8 cellular contexts compared by ENCODE assay signal in the genomic region with DNA sequence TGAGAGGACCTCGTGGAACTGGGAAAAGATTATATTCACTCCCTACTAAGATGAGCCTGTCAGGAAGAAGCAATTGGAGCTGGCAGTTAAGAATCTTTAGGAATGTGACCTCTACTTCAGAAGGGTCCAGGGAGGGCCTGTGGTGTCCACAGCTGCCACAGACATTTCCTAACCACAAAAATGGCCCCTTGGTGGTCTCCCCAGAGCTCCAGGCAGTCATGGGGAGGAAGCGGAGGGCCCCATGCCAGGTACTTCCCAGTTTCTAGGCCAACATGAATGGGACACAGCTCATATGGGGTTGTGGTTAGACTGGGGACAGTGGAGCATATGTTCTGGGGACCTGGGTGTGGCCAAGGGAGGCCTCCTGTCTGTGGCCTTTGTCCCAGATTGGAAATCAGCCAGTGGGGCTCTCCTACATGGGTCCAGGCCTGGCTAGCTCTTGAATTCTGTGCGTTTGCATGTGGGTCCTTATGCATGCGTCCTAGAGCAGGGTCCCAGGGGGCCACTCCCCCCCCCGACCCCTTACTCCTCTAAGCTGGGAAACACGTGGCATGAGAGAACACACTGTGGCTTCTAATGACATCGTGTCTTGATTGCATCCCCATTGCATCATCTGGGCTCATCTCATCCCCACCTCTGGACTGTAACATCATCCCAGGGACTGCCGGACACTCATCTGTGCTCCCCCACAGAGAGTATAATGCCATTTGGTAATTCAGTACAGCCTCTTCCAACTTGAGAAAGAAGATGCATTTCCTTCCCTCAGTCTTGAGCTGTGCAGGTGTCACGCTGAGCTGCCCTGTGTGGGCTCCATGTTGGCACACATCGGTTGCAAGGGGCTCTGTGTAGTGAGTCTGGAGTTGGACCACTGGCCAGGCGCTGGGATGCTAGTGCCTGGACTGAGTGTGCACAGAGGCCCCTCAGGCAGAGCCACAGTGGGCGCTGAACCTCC. TPM values are rescaled to one million over a fixed set of nuclear protein-coding genes. Genes with fewer than 3 reads are reported as not detected.
DNase-seq lines count a peak whose midpoint lies in the region; ATAC-seq and TF ChIP-seq lines count a peak whose summit lies in the region.

No MANE protein-coding gene starts in this region.

- BruUV-seq in PC-9 (replicated peaks; lab: Mats Ljungman, UMichigan), result no TSS peak

- peaks cover 25% of the 10 kb centered on the region for H3K36me3 Mint-ChIP-seq in activated CD4-positive, alpha-beta T cell treated with anti-CD3 and anti-CD28 coated beads for 36 hours (ENCODE audit: low read depth)
- peaks cover 40% of the 10 kb centered on the region for H3K36me3 Mint-ChIP-seq in stimulated activated effector memory CD8-positive, alpha-beta T cell treated with anti-CD3 and anti-CD28 coated beads, Interleukin-12 subunit alpha, Interleukin-12 subunit beta, amount 100 ng/mL, for 72 hours

- no peak for ATAC-seq in activated CD4-positive, alpha-beta T cell treated with anti-CD3 and anti-CD28 coated beads for 36 hours
- no peak for ATAC-seq in stimulated activated effector memory CD8-positive, alpha-beta T cell treated with anti-CD3 and anti-CD28 coated beads, Interleukin-12 subunit alpha, Interleukin-12 subunit beta, amount 100 ng/mL, for 72 hours
- ATAC-seq in GM21825 (IDR thresholded peaks at IDR 0.05; ENCODE audit: unreplicated experiment) (no peak), GM21367 (IDR thresholded peaks at IDR 0.05; ENCODE audit: unreplicated experiment) (no peak)

- DNase-seq in activated CD4-positive, alpha-beta T cell treated with anti-CD3 and anti-CD28 coated beads for 36 hours, result no peak
- no peak for DNase-seq in activated CD4-positive, alpha-beta T cell treated with anti-CD3 and anti-CD28 coated beads, Interleukin-2, amount 50 U/mL, for 48 hours
- DNase-seq in PC-9 (peak in 1 of 2 experiments; percentile 58), NCI-H82 treated with DMSO at 0.1 percent for 48 hours (lab: John Stamatoyannopoulos, UW; ENCODE audit: unreplicated experiment) (no peak)
- no peak for DNase-seq in stimulated activated effector memory CD8-positive, alpha-beta T cell treated with anti-CD3 and anti-CD28 coated beads, Interleukin-12 subunit alpha, Interleukin-12 subunit beta, amount 100 ng/mL, for 72 hours (ENCODE audit: low spot score in 2 of 2)

- no peaks in the 10 kb centered on the region for H3K79me2 ChIP-seq in PC-9 (ENCODE audit: low read depth)

- no peaks in the 10 kb centered on the region for H3K27me3 ChIP-seq in PC-9 (ENCODE audit: insufficient read depth, low read depth)
- H3K27me3 ChIP-seq in esophagus (ENCODE audit: control insufficient read depth in 1 of 2, insufficient read depth in 2 of 2, low read length in 2 of 2), result no peaks in the 10 kb centered on the region

- H3K4me1 Mint-ChIP-seq in activated CD4-positive, alpha-beta T cell treated with anti-CD3 and anti-CD28 coated beads for 36 hours, result peaks cover 90% of the 10 kb centered on the region
- H3K4me1 Mint-ChIP-seq in stimulated activated effector memory CD8-positive, alpha-beta T cell treated with anti-CD3 and anti-CD28 coated beads, Interleukin-12 subunit alpha, Interleukin-12 subunit beta, amount 100 ng/mL, for 72 hours, result peaks cover 96% of the 10 kb centered on the region

- peak overlapping the region; percentile 70 for H3K27ac ChIP-seq in PC-9
- H3K27ac ChIP-seq in esophagus (ENCODE audit: low read depth in 2 of 2, low read length in 1 of 2), result peak overlapping the region; percentile 2 to 57

- peaks cover 34% of the 10 kb centered on the region for H3K4me1 ChIP-seq in PC-9 (replicated peaks; ENCODE audit: insufficient read depth)
- peaks cover 15 to 22% of the 10 kb centered on the region in 2 donors for H3K4me1 ChIP-seq in esophagus (ENCODE audit: control insufficient read depth in 2 of 2, insufficient read depth in 2 of 2, low read length in 1 of 2)

- peaks cover 14% of the 10 kb centered on the region for H3F3A ChIP-seq in PC-9 (ENCODE audit: insufficient read depth, low read depth)

- no peaks in the 10 kb centered on the region for H4K20me1 ChIP-seq in PC-9 (ENCODE audit: insufficient read depth)

- H3K9me2 ChIP-seq in PC-9 (ENCODE audit: insufficient read depth), result no peaks in the 10 kb centered on the region

- H3K4me2 ChIP-seq in PC-9, result peak overlapping the region; percentile 30

- no peak for TF ChIP-seq CTCF in PC-9 (conservative IDR thresholded peaks at IDR 0.05)

- no peaks in the 10 kb centered on the region for H3K9me3 Mint-ChIP-seq in activated CD4-positive, alpha-beta T cell treated with anti-CD3 and anti-CD28 coated beads for 36 hours (ENCODE audit: low read depth)
- H3K9me3 Mint-ChIP-seq in stimulated activated effector memory CD8-positive, alpha-beta T cell treated with anti-CD3 and anti-CD28 coated beads, Interleukin-12 subunit alpha, Interleukin-12 subunit beta, amount 100 ng/mL, for 72 hours, result no peaks in the 10 kb centered on the region

- no peaks in the 10 kb centered on the region for H3K27me3 Mint-ChIP-seq in activated CD4-positive, alpha-beta T cell treated with anti-CD3 and anti-CD28 coated beads for 36 hours

- H3K9me3 ChIP-seq in PC-9 (ENCODE audit: insufficient read depth, low read depth), result no peaks in the 10 kb centered on the region
- no peaks in the 10 kb centered on the region for H3K9me3 ChIP-seq in esophagus (ENCODE audit: control insufficient read depth in 2 of 2, insufficient read depth in 1 of 2, low read depth in 1 of 2, low read length in 1 of 2)

- H3K4me3 Mint-ChIP-seq in activated CD4-positive, alpha-beta T cell treated with anti-CD3 and anti-CD28 coated beads for 36 hours, result peak overlapping the region; percentile 29
- peak overlapping the region; percentile 69 for H3K4me3 Mint-ChIP-seq in stimulated activated effector memory CD8-positive, alpha-beta T cell treated with anti-CD3 and anti-CD28 coated beads, Interleukin-12 subunit alpha, Interleukin-12 subunit beta, amount 100 ng/mL, for 72 hours

- POLR2A ChIA-PET in activated CD4-positive, alpha-beta T cell treated with anti-CD3 and anti-CD28 coated beads for 36 hours (lab: Charles Lee), result interaction anchor here (0.6 to 7.2 kb wide), 6 partner anchors 20 to 81 kb away, joined by 3 to 53 read pairs (median 5); a partner anchor contains a TSS
- POLR2A ChIA-PET in PC-9 (lab: Charles Lee; ENCODE audit: unreplicated experiment), result interaction anchor here (0.5 to 1.4 kb wide), 5 partner anchors 32 to 117 kb away, joined by 3 to 7 read pairs (median 3); no protein-coding TSS in a partner anchor

- 79 to 84% methylated on average over 12 of the region's 12 CpGs for WGBS in esophagus, 2 donors

- intact Hi-C loops in activated CD4-positive, alpha-beta T cell treated with anti-CD3 and anti-CD28 coated beads for 36 hours (cut with DNase I, micrococcal nuclease), result loop anchor here (2.0 to 5.0 kb wide), 2 partner anchors 35 to 38 kb away; no protein-coding TSS in a partner anchor
- intact Hi-C loops in PC-9 (cut with micrococcal nuclease; ENCODE audit: unreplicated experiment), result no loop called here

- no peak overlapping the region for H3K4me3 ChIP-seq in PC-9
- H3K4me3 ChIP-seq in esophagus (ENCODE audit: low read depth in 1 of 2, low read length in 2 of 2), result no peak overlapping the region

- H3K36me3 ChIP-seq in PC-9 (ENCODE audit: low read depth) (no peaks in the 10 kb centered on the region), esophagus (ENCODE audit: control insufficient read depth in 2 of 2, insufficient read depth in 2 of 2, low read length in 1 of 2) (peaks cover 0 to under 1% of the 10 kb centered on the region in 2 donors)

- H3K27ac Mint-ChIP-seq in activated CD4-positive, alpha-beta T cell treated with anti-CD3 and anti-CD28 coated beads for 36 hours, result peak overlapping the region; percentile 55
- H3K27ac Mint-ChIP-seq in stimulated activated effector memory CD8-positive, alpha-beta T cell treated with anti-CD3 and anti-CD28 coated beads, Interleukin-12 subunit alpha, Interleukin-12 subunit beta, amount 100 ng/mL, for 72 hours, result peak overlapping the region; percentile 96

- CTCF ChIA-PET in activated CD4-positive, alpha-beta T cell treated with anti-CD3 and anti-CD28 coated beads for 36 hours (lab: Charles Lee), result interaction anchor here (0.6 to 7.1 kb wide), 6 partner anchors 14 to 87 kb away, joined by 3 to 89 read pairs (median 4); no protein-coding TSS in a partner anchor
- CTCF ChIA-PET in PC-9 (lab: Charles Lee), result interaction anchor here (0.6 kb wide), 3 partner anchors 34 to 373 kb away, joined by 3 read pairs; no protein-coding TSS in a partner anchor

- H2AFZ ChIP-seq in PC-9, result no peak overlapping the region

RNA-seq across cellular contexts. Expression of a gene that starts 31.3 kb away (rescaled TPM):
- 100 to 1,000 TPM; 121 to 130 TPM for total RNA-seq in activated CD4-positive, alpha-beta T cell treated with anti-CD3 and anti-CD28 coated beads for 36 hours
- 27.1 and 38.9 TPM in 2 replicates for total RNA-seq in PC-9 (2021)
- 10 to 100 TPM in 1 of 2 donors, 1 to 10 TPM in 1; 7.5 to 14.2 TPM for polyA plus RNA-seq in esophagus
